Comparison of ENCODE assay signal across 9 cellular contexts in the genomic region with DNA sequence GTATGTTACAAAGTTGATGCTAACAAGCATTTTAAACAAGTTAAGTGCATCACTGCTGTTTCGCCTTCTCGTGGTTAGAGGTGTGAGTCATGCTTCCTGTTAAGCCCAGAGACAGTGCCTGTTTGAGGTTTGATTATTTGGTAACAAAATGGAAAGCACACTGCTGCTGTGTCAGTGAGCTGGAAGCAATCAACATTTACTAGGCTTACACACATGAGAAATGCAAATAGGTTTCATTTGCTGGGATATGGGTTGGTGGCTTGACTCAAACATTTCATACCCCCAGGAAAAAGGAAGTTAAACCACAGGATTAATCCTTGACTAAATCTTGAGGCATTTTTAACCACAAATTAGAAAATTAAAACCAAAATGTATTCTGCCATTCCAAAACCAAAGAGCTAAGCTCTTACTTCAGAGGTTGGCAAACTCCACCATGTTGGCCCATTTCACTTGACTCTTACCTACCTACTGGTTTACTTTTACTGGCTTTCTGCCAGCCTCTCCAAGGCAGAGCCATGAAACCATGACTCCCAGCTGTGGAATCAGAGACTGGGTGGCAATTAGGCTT.
DNase-seq lines count a peak whose midpoint lies in the region; ATAC-seq lines count a peak whose summit lies in the region.
"Had no signal": no experiment of that assay in that cellular context is flagged by ENCODE, and none has a peak within 500 bp of the region (broad histone marks: within the 10 kb centered on the region; RNA-seq: fewer than 3 reads in every experiment).

No MANE protein-coding gene starts in this region.

- ATAC-seq in GM21360 (IDR thresholded peaks at IDR 0.05; ENCODE audit: unreplicated experiment) = peak; percentile 90
- peak; percentile 94 for ATAC-seq in activated naive CD8-positive, alpha-beta T cell treated with anti-CD3 and anti-CD28 coated beads, Interleukin-2, amount 50 U/mL, for 24 hours
- ATAC-seq in HG03039 (IDR thresholded peaks at IDR 0.05; ENCODE audit: unreplicated experiment) = no peak

- H3K4me1 ChIP-seq in SJCRH30 = peaks cover 25% of the 10 kb centered on the region

- H3K9me3 ChIP-seq in SJCRH30 (replicated peaks) = no peaks in the 10 kb centered on the region

- H3K27ac Mint-ChIP-seq in activated naive CD8-positive, alpha-beta T cell treated with anti-CD3 and anti-CD28 coated beads, Interleukin-2, amount 50 U/mL, for 24 hours = peak overlapping the region; percentile 62

- H3K36me3 ChIP-seq in SJCRH30 = no peaks in the 10 kb centered on the region

- DNase-seq in CMK (ENCODE audit: low read depth) = peak; percentile 29
- DNase-seq in HT1080 (ENCODE audit: low read depth) = peak; percentile 99
- peak; percentile 68 to 86 for DNase-seq in SJCRH30
- DNase-seq in activated naive CD8-positive, alpha-beta T cell treated with anti-CD3 and anti-CD28 coated beads, Interleukin-2, amount 50 U/mL, for 24 hours = peak; percentile 29
- peak; percentile 86 to 94 for DNase-seq in lung microvascular endothelial cell (ENCODE audit: low read depth in 2 of 2)
- DNase-seq in NCI-H524 (lab: John Stamatoyannopoulos, UW) = no peak

- H3K4me1 Mint-ChIP-seq in activated naive CD8-positive, alpha-beta T cell treated with anti-CD3 and anti-CD28 coated beads, Interleukin-2, amount 50 U/mL, for 24 hours = peaks cover 19% of the 10 kb centered on the region

- peak overlapping the region; percentile 14 for H3K4me3 Mint-ChIP-seq in activated naive CD8-positive, alpha-beta T cell treated with anti-CD3 and anti-CD28 coated beads, Interleukin-2, amount 50 U/mL, for 24 hours

- no peaks in the 10 kb centered on the region for H3K9me3 Mint-ChIP-seq in activated naive CD8-positive, alpha-beta T cell treated with anti-CD3 and anti-CD28 coated beads, Interleukin-2, amount 50 U/mL, for 24 hours

- peak overlapping the region; percentile 39 for H3K27ac ChIP-seq in SJCRH30
- H3K27ac ChIP-seq: VCaP had no signal

- H3K27me3 ChIP-seq in SJCRH30 = no peaks in the 10 kb centered on the region

- no peaks in the 10 kb centered on the region for H3K27me3 Mint-ChIP-seq in activated naive CD8-positive, alpha-beta T cell treated with anti-CD3 and anti-CD28 coated beads, Interleukin-2, amount 50 U/mL, for 24 hours

- no peaks in the 10 kb centered on the region for H3K36me3 Mint-ChIP-seq in activated naive CD8-positive, alpha-beta T cell treated with anti-CD3 and anti-CD28 coated beads, Interleukin-2, amount 50 U/mL, for 24 hours (ENCODE audit: low read depth)

- H3K4me3 ChIP-seq in SJCRH30 = 0 out of 2 replicates have a peak overlapping the region, but pooled peaks have one; percentile 1

Comparison
In these comparisons a context has a peak if more than half of its experiments do, and no peak if none do; other contexts are left out.
1. DNase-seq: peak in CMK (single experiment), HT1080 (single experiment), SJCRH30 (2 of 2), activated naive CD8-positive, alpha-beta T cell treated with anti-CD3 and anti-CD28 coated beads, Interleukin-2, amount 50 U/mL, for 24 hours (single experiment) and lung microvascular endothelial cell (2 of 2); none in NCI-H524 (0 of 2).